ENCODE assay signal across 1 cellular context in the genomic region with DNA sequence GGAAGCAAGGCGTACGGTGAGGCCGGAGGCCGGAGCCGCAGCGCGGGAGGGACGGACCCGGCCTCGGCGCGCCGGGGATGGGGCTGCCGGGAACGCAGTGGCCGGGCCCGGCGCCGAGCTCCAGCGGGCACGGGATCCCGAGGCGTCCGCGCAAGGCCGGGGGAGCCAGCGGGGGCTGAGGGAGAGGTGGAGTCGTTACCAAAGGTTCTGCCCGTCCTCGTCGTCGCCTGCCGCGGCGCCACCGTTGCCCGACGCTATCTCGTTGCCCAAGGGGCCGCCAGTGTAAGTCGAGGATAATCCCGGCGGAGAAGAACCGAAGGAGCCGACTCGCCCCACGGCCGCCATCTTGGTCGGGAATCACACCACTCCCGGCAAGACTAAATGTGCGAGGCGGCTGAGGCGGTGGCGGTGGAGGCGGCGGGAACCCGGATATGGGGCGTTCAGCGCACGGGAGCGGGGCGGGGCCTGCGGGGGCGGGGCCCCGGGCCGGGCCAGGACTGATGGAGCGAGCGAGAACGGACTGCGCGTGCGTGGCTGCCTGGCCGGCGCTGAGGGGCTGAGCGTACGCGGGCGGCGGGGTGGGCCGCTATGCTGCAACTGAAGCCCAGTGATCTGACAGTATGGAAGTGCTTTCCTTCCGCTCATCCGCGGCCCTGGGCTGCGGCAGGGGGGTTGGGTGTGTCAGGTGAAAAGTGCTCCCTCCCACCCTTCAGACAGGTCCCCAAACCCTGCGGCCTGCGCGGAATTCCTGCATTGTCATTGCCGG.
TF ChIP-seq lines count a peak whose summit lies in the region.

Gene DYNC1LI1 (minus strand): TSS at position 433 of the 766 bp plus-strand sequence. CDS start 88 bp downstream, at position 345.

TF ChIP-seq in GM12878, 131 proteins besides CTCF, POLR2A, EP300 and RAD21 (continued from another document and continues in another):
- TF ChIP-seq MAX (IDR thresholded peaks at IDR 0.05; ENCODE audit: low read depth, low read length) (no peak), PAX8 (IDR thresholded peaks at IDR 0.05) (no peak), MYC (IDR thresholded peaks at IDR 0.05; ENCODE audit: insufficient read depth, insufficient read length, insufficient replicate concordance, low read length, severe bottlenecking) (no peak), RCOR1 (conservative IDR thresholded peaks at IDR 0.05; ENCODE audit: low read depth, low read length) (no peak), SRF (IDR thresholded peaks at IDR 0.05; ENCODE audit: low read depth in 2 of 2, low read length in 2 of 2) (no peak), CBFB (IDR thresholded peaks at IDR 0.05; ENCODE audit: low read depth) (0 out of 2 replicates have a peak, but pooled peaks have one; percentile 15), PAX5 (IDR thresholded peaks at IDR 0.05; ENCODE audit: borderline replicate concordance, low read depth, low read length) (no peak), RB1 (IDR thresholded peaks at IDR 0.05; ENCODE audit: borderline replicate concordance) (no peak), SMARCA5 (IDR thresholded peaks at IDR 0.05) (peak; percentile 64; the same call in 1 of the 2 replicates), BACH1 (IDR thresholded peaks at IDR 0.05; ENCODE audit: borderline replicate concordance) (peak; percentile 48; the same call in 1 of the 2 replicates), IRF5 (IDR thresholded peaks at IDR 0.05; ENCODE audit: borderline replicate concordance) (no peak), BCL11A (IDR thresholded peaks at IDR 0.05; ENCODE audit: low read depth, low read length) (no peak), GATAD2B (conservative IDR thresholded peaks at IDR 0.05; ENCODE audit: low read depth) (peak; percentile 85), TBL1XR1 (IDR thresholded peaks at IDR 0.05; ENCODE audit: low read depth, low read length) (0 out of 2 replicates have a peak, but pooled peaks have one; percentile 12), EGR1 (IDR thresholded peaks at IDR 0.05; ENCODE audit: borderline replicate concordance in 1 of 2, low read depth in 2 of 2, low read length in 2 of 2) (peak in 1 of 2 experiments; percentile 90; a peak in 2 of 3 replicates), TAF1 (IDR thresholded peaks at IDR 0.05; ENCODE audit: borderline replicate concordance, low read depth, low read length) (peak; percentile 73; the same call in 1 of the 2 replicates), GABPA (IDR thresholded peaks at IDR 0.05; ENCODE audit: low read depth) (no peak), E4F1 (IDR thresholded peaks at IDR 0.05; ENCODE audit: borderline replicate concordance, partially characterized antibody) (peak; percentile 14), ZZZ3 (IDR thresholded peaks at IDR 0.05; ENCODE audit: control insufficient read depth, insufficient read length, low read depth) (no peak)
- TF ChIP-seq, protein P1, sequence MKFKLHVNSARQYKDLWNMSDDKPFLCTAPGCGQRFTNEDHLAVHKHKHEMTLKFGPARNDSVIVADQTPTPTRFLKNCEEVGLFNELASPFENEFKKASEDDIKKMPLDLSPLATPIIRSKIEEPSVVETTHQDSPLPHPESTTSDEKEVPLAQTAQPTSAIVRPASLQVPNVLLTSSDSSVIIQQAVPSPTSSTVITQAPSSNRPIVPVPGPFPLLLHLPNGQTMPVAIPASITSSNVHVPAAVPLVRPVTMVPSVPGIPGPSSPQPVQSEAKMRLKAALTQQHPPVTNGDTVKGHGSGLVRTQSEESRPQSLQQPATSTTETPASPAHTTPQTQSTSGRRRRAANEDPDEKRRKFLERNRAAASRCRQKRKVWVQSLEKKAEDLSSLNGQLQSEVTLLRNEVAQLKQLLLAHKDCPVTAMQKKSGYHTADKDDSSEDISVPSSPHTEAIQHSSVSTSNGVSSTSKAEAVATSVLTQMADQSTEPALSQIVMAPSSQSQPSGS (IDR thresholded peaks at IDR 0.05; ENCODE audit: low read length) = no peak
- TF ChIP-seq, protein P2, sequence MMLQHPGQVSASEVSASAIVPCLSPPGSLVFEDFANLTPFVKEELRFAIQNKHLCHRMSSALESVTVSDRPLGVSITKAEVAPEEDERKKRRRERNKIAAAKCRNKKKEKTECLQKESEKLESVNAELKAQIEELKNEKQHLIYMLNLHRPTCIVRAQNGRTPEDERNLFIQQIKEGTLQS (IDR thresholded peaks at IDR 0.05; ENCODE audit: borderline replicate concordance, extremely low read depth, low read depth, low read length) = no peak
- TF ChIP-seq, protein P3, sequence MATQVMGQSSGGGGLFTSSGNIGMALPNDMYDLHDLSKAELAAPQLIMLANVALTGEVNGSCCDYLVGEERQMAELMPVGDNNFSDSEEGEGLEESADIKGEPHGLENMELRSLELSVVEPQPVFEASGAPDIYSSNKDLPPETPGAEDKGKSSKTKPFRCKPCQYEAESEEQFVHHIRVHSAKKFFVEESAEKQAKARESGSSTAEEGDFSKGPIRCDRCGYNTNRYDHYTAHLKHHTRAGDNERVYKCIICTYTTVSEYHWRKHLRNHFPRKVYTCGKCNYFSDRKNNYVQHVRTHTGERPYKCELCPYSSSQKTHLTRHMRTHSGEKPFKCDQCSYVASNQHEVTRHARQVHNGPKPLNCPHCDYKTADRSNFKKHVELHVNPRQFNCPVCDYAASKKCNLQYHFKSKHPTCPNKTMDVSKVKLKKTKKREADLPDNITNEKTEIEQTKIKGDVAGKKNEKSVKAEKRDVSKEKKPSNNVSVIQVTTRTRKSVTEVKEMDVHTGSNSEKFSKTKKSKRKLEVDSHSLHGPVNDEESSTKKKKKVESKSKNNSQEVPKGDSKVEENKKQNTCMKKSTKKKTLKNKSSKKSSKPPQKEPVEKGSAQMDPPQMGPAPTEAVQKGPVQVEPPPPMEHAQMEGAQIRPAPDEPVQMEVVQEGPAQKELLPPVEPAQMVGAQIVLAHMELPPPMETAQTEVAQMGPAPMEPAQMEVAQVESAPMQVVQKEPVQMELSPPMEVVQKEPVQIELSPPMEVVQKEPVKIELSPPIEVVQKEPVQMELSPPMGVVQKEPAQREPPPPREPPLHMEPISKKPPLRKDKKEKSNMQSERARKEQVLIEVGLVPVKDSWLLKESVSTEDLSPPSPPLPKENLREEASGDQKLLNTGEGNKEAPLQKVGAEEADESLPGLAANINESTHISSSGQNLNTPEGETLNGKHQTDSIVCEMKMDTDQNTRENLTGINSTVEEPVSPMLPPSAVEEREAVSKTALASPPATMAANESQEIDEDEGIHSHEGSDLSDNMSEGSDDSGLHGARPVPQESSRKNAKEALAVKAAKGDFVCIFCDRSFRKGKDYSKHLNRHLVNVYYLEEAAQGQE (IDR thresholded peaks at IDR 0.05; ENCODE audit: low read depth, low read length) = no peak
- TF ChIP-seq, protein P4, sequence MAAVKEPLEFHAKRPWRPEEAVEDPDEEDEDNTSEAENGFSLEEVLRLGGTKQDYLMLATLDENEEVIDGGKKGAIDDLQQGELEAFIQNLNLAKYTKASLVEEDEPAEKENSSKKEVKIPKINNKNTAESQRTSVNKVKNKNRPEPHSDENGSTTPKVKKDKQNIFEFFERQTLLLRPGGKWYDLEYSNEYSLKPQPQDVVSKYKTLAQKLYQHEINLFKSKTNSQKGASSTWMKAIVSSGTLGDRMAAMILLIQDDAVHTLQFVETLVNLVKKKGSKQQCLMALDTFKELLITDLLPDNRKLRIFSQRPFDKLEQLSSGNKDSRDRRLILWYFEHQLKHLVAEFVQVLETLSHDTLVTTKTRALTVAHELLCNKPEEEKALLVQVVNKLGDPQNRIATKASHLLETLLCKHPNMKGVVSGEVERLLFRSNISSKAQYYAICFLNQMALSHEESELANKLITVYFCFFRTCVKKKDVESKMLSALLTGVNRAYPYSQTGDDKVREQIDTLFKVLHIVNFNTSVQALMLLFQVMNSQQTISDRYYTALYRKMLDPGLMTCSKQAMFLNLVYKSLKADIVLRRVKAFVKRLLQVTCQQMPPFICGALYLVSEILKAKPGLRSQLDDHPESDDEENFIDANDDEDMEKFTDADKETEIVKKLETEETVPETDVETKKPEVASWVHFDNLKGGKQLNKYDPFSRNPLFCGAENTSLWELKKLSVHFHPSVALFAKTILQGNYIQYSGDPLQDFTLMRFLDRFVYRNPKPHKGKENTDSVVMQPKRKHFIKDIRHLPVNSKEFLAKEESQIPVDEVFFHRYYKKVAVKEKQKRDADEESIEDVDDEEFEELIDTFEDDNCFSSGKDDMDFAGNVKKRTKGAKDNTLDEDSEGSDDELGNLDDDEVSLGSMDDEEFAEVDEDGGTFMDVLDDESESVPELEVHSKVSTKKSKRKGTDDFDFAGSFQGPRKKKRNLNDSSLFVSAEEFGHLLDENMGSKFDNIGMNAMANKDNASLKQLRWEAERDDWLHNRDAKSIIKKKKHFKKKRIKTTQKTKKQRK (IDR thresholded peaks at IDR 0.05; ENCODE audit: low read depth, low read length) = no peak
- TF ChIP-seq, protein P5, sequence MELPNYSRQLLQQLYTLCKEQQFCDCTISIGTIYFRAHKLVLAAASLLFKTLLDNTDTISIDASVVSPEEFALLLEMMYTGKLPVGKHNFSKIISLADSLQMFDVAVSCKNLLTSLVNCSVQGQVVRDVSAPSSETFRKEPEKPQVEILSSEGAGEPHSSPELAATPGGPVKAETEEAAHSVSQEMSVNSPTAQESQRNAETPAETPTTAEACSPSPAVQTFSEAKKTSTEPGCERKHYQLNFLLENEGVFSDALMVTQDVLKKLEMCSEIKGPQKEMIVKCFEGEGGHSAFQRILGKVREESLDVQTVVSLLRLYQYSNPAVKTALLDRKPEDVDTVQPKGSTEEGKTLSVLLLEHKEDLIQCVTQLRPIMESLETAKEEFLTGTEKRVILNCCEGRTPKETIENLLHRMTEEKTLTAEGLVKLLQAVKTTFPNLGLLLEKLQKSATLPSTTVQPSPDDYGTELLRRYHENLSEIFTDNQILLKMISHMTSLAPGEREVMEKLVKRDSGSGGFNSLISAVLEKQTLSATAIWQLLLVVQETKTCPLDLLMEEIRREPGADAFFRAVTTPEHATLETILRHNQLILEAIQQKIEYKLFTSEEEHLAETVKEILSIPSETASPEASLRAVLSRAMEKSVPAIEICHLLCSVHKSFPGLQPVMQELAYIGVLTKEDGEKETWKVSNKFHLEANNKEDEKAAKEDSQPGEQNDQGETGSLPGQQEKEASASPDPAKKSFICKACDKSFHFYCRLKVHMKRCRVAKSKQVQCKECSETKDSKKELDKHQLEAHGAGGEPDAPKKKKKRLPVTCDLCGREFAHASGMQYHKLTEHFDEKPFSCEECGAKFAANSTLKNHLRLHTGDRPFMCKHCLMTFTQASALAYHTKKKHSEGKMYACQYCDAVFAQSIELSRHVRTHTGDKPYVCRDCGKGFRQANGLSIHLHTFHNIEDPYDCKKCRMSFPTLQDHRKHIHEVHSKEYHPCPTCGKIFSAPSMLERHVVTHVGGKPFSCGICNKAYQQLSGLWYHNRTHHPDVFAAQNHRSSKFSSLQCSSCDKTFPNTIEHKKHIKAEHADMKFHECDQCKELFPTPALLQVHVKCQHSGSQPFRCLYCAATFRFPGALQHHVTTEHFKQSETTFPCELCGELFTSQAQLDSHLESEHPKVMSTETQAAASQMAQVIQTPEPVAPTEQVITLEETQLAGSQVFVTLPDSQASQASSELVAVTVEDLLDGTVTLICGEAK (IDR thresholded peaks at IDR 0.05; ENCODE audit: borderline replicate concordance) = no peak
- TF ChIP-seq, protein P6, sequence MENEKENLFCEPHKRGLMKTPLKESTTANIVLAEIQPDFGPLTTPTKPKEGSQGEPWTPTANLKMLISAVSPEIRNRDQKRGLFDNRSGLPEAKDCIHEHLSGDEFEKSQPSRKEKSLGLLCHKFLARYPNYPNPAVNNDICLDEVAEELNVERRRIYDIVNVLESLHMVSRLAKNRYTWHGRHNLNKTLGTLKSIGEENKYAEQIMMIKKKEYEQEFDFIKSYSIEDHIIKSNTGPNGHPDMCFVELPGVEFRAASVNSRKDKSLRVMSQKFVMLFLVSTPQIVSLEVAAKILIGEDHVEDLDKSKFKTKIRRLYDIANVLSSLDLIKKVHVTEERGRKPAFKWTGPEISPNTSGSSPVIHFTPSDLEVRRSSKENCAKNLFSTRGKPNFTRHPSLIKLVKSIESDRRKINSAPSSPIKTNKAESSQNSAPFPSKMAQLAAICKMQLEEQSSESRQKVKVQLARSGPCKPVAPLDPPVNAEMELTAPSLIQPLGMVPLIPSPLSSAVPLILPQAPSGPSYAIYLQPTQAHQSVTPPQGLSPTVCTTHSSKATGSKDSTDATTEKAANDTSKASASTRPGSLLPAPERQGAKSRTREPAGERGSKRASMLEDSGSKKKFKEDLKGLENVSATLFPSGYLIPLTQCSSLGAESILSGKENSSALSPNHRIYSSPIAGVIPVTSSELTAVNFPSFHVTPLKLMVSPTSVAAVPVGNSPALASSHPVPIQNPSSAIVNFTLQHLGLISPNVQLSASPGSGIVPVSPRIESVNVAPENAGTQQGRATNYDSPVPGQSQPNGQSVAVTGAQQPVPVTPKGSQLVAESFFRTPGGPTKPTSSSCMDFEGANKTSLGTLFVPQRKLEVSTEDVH (IDR thresholded peaks at IDR 0.05; ENCODE audit: low read depth, partially characterized antibody) = no peak
